12 cellular contexts compared by ENCODE assay signal in the genomic region with DNA sequence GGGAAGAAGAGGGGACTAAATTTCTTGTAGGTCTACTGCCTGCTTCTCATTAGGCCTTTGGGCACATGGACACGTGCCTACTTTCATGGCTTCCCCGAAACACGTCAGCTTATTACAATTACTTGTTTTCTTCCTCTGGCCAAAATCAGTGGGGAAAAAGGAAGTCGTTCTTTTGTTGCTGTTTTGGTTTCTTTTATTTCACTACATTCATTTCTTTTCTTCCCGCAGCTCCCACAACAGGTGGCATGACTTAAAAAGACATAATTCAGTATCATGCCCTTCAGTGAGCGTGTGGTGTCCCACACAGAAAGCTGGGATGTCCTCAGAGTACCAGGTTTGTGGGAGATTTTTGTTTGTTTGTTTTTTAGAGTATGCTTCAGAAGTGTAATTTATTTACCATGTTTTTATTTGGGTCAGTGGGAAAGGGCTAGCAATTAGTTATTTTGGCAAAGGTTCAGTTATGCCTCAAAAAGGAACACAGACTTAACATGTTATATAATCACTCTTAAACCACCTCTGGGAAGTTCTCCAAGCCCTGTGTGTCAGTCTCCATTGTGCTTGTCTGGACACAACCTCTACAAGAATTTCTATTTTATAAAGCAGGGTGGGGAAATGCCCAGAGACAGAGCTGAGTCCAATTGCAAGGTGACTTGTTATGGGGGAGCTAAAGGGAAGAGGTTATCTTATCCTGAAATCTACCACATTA. TPM values are rescaled to one million over a fixed set of nuclear protein-coding genes. Genes with fewer than 3 reads are reported as not detected.
DNase-seq lines count a peak whose midpoint lies in the region; ATAC-seq and TF ChIP-seq lines count a peak whose summit lies in the region.
"Had no signal": no experiment of that assay in that cellular context is flagged by ENCODE, and none has a peak within 500 bp of the region (broad histone marks: within the 10 kb centered on the region; RNA-seq: fewer than 3 reads in every experiment).

No MANE protein-coding gene starts in this region.

- ATAC-seq in GM18858 (IDR thresholded peaks at IDR 0.05; ENCODE audit: unreplicated experiment), result no peak
- no peak for ATAC-seq in HG02798 (IDR thresholded peaks at IDR 0.05; ENCODE audit: poor library complexity, unreplicated experiment)
- ATAC-seq: natural killer cell treated with Interleukin-12 subunit alpha and Interleukin-12 subunit beta and Interleukin-15 and Interleukin-18, amount 100 ng/mL, for 72 hours had no signal

- no peak overlapping the region for H2BK5ac ChIP-seq in mesendoderm (ENCODE audit: low read length)

- no peak overlapping the region for H3K56ac ChIP-seq in mesendoderm (ENCODE audit: low read length)

- no peak overlapping the region for H3K4me2 ChIP-seq in mesendoderm (ENCODE audit: low read length)

- no peak overlapping the region for H2AK5ac ChIP-seq in mesendoderm (ENCODE audit: low read length)

- H3K27me3 ChIP-seq in endocrine pancreas (ENCODE audit: control insufficient read depth, insufficient read depth, low read length) (no peaks in the 10 kb centered on the region), mesendoderm (ENCODE audit: insufficient read depth, low read length, poor library complexity) (no peaks in the 10 kb centered on the region), colonic mucosa (no peaks in the 10 kb centered on the region)
- H3K27me3 ChIP-seq: cardiac muscle cell had no signal

- H4K5ac ChIP-seq in mesendoderm (ENCODE audit: low read length), result no peak overlapping the region

- no peaks in the 10 kb centered on the region for H3K79me2 ChIP-seq in mesendoderm (ENCODE audit: control insufficient read depth, insufficient read depth, low read length)

- H3K18ac ChIP-seq in mesendoderm (ENCODE audit: low read length), result no peak overlapping the region

- no peak overlapping the region for H2BK15ac ChIP-seq in mesendoderm (replicated peaks; ENCODE audit: low read depth)

- no peak overlapping the region for H3K27ac ChIP-seq in mesendoderm (ENCODE audit: low read depth, low read length)
- H3K27ac ChIP-seq in colonic mucosa, result no peak overlapping the region
- H3K27ac ChIP-seq: cardiac muscle cell had no signal

- H2BK120ac ChIP-seq in mesendoderm (ENCODE audit: low read depth, low read length), result no peak overlapping the region

- peak overlapping the region; percentile 73 for H3K4me3 ChIP-seq in endocrine pancreas (ENCODE audit: control insufficient read depth, insufficient read depth, low read length)
- no peak overlapping the region for H3K4me3 ChIP-seq in mesendoderm (ENCODE audit: low read length)
- H3K4me3 ChIP-seq in colonic mucosa, result no peak overlapping the region
- H3K4me3 ChIP-seq: cardiac muscle cell had no signal

- intact Hi-C loops in colonic mucosa (cut with DNase I), result no loop called here

- no peak overlapping the region for H4K8ac ChIP-seq in mesendoderm (ENCODE audit: low read depth, low read length)

- H3K9ac ChIP-seq in endocrine pancreas (ENCODE audit: control insufficient read depth, insufficient read depth, low read length) (peak overlapping the region; percentile 69), mesendoderm (ENCODE audit: low read length) (no peak overlapping the region), colonic mucosa (ENCODE audit: low read depth in 2 of 2, low read length in 2 of 2) (no peak overlapping the region)

- H3K79me1 ChIP-seq in mesendoderm (ENCODE audit: low read length), result no peaks in the 10 kb centered on the region

- H3K9me3 ChIP-seq in endocrine pancreas (ENCODE audit: control insufficient read depth, low read length), result no peaks in the 10 kb centered on the region
- H3K9me3 ChIP-seq in colonic mucosa, result no peaks in the 10 kb centered on the region

- TF ChIP-seq CTCF in AG09319 (IDR thresholded peaks at IDR 0.05; ENCODE audit: low read depth, low read length), result no peak
- no peak for TF ChIP-seq CTCF in colonic mucosa (IDR thresholded peaks at IDR 0.05)

- H3K4ac ChIP-seq in mesendoderm (ENCODE audit: low read depth, low read length), result peak overlapping the region; percentile 7

- no CpG with 5 or more reads among the region's 6 CpGs for WGBS in mesendoderm (ENCODE audit: extremely low coverage, insufficient coverage, low lambda C conversion rate)

- H3K36me3 ChIP-seq in endocrine pancreas (ENCODE audit: control insufficient read depth, insufficient read depth, low read length), result no peaks in the 10 kb centered on the region
- no peaks in the 10 kb centered on the region for H3K36me3 ChIP-seq in mesendoderm (ENCODE audit: control insufficient read depth, insufficient read depth, low read length)
- no peaks in the 10 kb centered on the region for H3K36me3 ChIP-seq in colonic mucosa
- H3K36me3 ChIP-seq: cardiac muscle cell had no signal

- peak; percentile 46 for DNase-seq in AG09319 (ENCODE audit: extremely low read depth, low read depth)
- DNase-seq in LHCN-M2 (ENCODE audit: low read depth), result peak; percentile 98
- DNase-seq in mesendoderm, result no peak
- DNase-seq in cortex of kidney (lab: John Stamatoyannopoulos, UW), result no peak
- no peak for DNase-seq in colonic mucosa
- DNase-seq: activated CD4-positive, CD25-positive, alpha-beta regulatory T cell treated with anti-CD3 and anti-CD28 coated beads, Interleukin-2, amount 50 U/mL, for 72 hours; NCI-H526 had no signal

- H3K4me1 ChIP-seq in endocrine pancreas (ENCODE audit: control insufficient read depth, insufficient read depth, low read length), result no peaks in the 10 kb centered on the region
- H3K4me1 ChIP-seq in mesendoderm (ENCODE audit: control insufficient read depth, low read depth, low read length), result peaks cover 2% of the 10 kb centered on the region
- H3K4me1 ChIP-seq in colonic mucosa, result no peaks in the 10 kb centered on the region

- H3K23ac ChIP-seq in mesendoderm (ENCODE audit: low read length), result no peak overlapping the region

RNA-seq across cellular contexts. Expression of gene SPRY1, which starts 44.2 kb away (rescaled TPM):
- total RNA-seq in LHCN-M2 (2014; rRNA removed), result 6.2 and 13.5 TPM in 2 replicates
- 3.7 TPM for polyA plus RNA-seq in LHCN-M2 (2012)
- polyA plus RNA-seq in mesendoderm (2013, experiment 1 of 2), result 30.5 TPM
- polyA plus RNA-seq in mesendoderm (2013, experiment 2 of 2), result 33.4 TPM
- 10 to 100 TPM; 23.8 to 34.2 TPM for total RNA-seq in colonic mucosa

Comparison
In these comparisons a context has a peak if more than half of its experiments do, and no peak if none do; other contexts are left out.
1. DNase-seq: peak in AG09319 (single experiment) and LHCN-M2 (single experiment); none in mesendoderm (single experiment), cortex of kidney (single experiment) and colonic mucosa (single experiment).